Comparison of ENCODE assay signal across 8 cellular contexts in genomic region chr22:36258750-36259619, GRCh38. TPM values are rescaled to one million over a fixed set of nuclear protein-coding genes. Genes with fewer than 3 reads are reported as not detected.
DNase-seq lines count a peak whose midpoint lies in the region; ATAC-seq, FAIRE-seq and TF ChIP-seq lines count a peak whose summit lies in the region.

No MANE protein-coding gene starts in this region.

- no peak for TF ChIP-seq CTCF in astrocyte of the spinal cord (IDR thresholded peaks at IDR 0.05; ENCODE audit: low read depth, low read length)
- TF ChIP-seq CTCF in uterus (IDR thresholded peaks at IDR 0.05) = no peak

- H3K4me3 ChIP-seq in BLaER1 treated with 17β-estradiol and CSF1 and Interleukin-3, amounts not matched to agents 10 nM and 100 nM = no peak overlapping the region
- H3K4me3 ChIP-seq in astrocyte of the spinal cord (ENCODE audit: low read depth, low read length) = no peak overlapping the region
- H3K4me3 ChIP-seq in mesendoderm (ENCODE audit: low read length) = no peak overlapping the region
- no peak overlapping the region for H3K4me3 ChIP-seq in uterus

- no peak overlapping the region for H3K4ac ChIP-seq in mesendoderm (ENCODE audit: low read depth, low read length)

- H2AK5ac ChIP-seq in mesendoderm (ENCODE audit: low read length) = no peak overlapping the region

- H2BK5ac ChIP-seq in mesendoderm (ENCODE audit: low read length) = no peak overlapping the region

- H3K27me3 ChIP-seq in BLaER1 treated with 17β-estradiol and CSF1 and Interleukin-3, amounts not matched to agents 10 nM and 100 nM = no peaks in the 10 kb centered on the region
- no peaks in the 10 kb centered on the region for H3K27me3 ChIP-seq in mesendoderm (ENCODE audit: insufficient read depth, low read length, poor library complexity)
- no peaks in the 10 kb centered on the region for H3K27me3 ChIP-seq in uterus

- H3K4me2 ChIP-seq in BLaER1 treated with 17β-estradiol and CSF1 and Interleukin-3, amounts not matched to agents 10 nM and 100 nM = peak overlapping the region; percentile 71 to 87 (median 81)
- peak overlapping the region; percentile 15 for H3K4me2 ChIP-seq in mesendoderm (ENCODE audit: low read length)

- H2BK120ac ChIP-seq in mesendoderm (ENCODE audit: low read depth, low read length) = no peak overlapping the region

- no peaks in the 10 kb centered on the region for H3K9me3 ChIP-seq in BLaER1 treated with 17β-estradiol and CSF1 and Interleukin-3, amounts not matched to agents 10 nM and 100 nM (replicated peaks in 1 of 11)
- H3K9me3 ChIP-seq in uterus = no peaks in the 10 kb centered on the region

- no peak for FAIRE-seq in RCC 7860 (lab: Jason Lieb, UNC)

- TF ChIP-seq POLR2A in uterus (IDR thresholded peaks at IDR 0.05) = no peak

- intact Hi-C loops in uterus (cut with DNase I; ENCODE audit: low total_unique reads) = no loop called here

- in situ Hi-C loops in KBM-7 (cut with MboI; ENCODE audit: low pct_unique_long_range_greater_than_20kb, low sequenced_read_pairs) (no loop called here), astrocyte of the spinal cord (cut with HindIII; ENCODE audit: low sequenced_read_pairs) (no loop called here)

- H3K79me2 ChIP-seq in mesendoderm (ENCODE audit: control insufficient read depth, insufficient read depth, low read length) = no peaks in the 10 kb centered on the region

- no peaks in the 10 kb centered on the region for H4K20me1 ChIP-seq in BLaER1 treated with 17β-estradiol and CSF1 and Interleukin-3, amounts not matched to agents 10 nM and 100 nM

- peak; percentile 69 for DNase-seq in KBM-7
- DNase-seq in astrocyte of the spinal cord (ENCODE audit: low read depth, low spot score) = peak; percentile 65
- peak; percentile 84 for DNase-seq in mesendoderm
- DNase-seq in uterus = peak; percentile 50 to 73
- DNase-seq in RCC 7860 (ENCODE audit: low spot score) = no peak

- H3K36me3 ChIP-seq in BLaER1 treated with 17β-estradiol and CSF1 and Interleukin-3, amounts not matched to agents 10 nM and 100 nM = no peaks in the 10 kb centered on the region
- H3K36me3 ChIP-seq in mesendoderm (ENCODE audit: control insufficient read depth, insufficient read depth, low read length) = no peaks in the 10 kb centered on the region
- H3K36me3 ChIP-seq in uterus = no peaks in the 10 kb centered on the region

- H4K8ac ChIP-seq in mesendoderm (ENCODE audit: low read depth, low read length) = no peak overlapping the region

- peak overlapping the region; percentile 79 for H3K56ac ChIP-seq in mesendoderm (ENCODE audit: low read length)

- H3K79me1 ChIP-seq in mesendoderm (ENCODE audit: low read length) = no peaks in the 10 kb centered on the region

- no peak overlapping the region for H3K23ac ChIP-seq in mesendoderm (ENCODE audit: low read length)

- H3K27ac ChIP-seq in BLaER1 treated with 17β-estradiol and CSF1 and Interleukin-3, amounts not matched to agents 10 nM and 100 nM = peak overlapping the region in 10 of 11 experiments; percentile 4 to 65 (median 43); a peak in 18 of 22 replicates
- peak overlapping the region; percentile 15 for H3K27ac ChIP-seq in mesendoderm (ENCODE audit: low read depth, low read length)
- H3K27ac ChIP-seq in uterus = peak overlapping the region; percentile 76 to 86

- H3K4me1 ChIP-seq in BLaER1 treated with 17β-estradiol and CSF1 and Interleukin-3, amounts not matched to agents 10 nM and 100 nM = peaks cover 32 to 60% (median 42%) of the 10 kb centered on the region in 10 experiments
- H3K4me1 ChIP-seq in mesendoderm (ENCODE audit: control insufficient read depth, low read depth, low read length) (peaks cover 11% of the 10 kb centered on the region), uterus (peaks cover 18 to 23% of the 10 kb centered on the region in 2 donors)

- no peak overlapping the region for H4K5ac ChIP-seq in mesendoderm (ENCODE audit: low read length)

- H3K18ac ChIP-seq in mesendoderm (ENCODE audit: low read length) = peak overlapping the region; percentile 29

- no peak for ATAC-seq in GM19452 (IDR thresholded peaks at IDR 0.05; ENCODE audit: unreplicated experiment)
- ATAC-seq in HG03135 (IDR thresholded peaks at IDR 0.05; ENCODE audit: unreplicated experiment) = no peak

- peak overlapping the region in 7 of 11 experiments; percentile 2 to 53 (median 16); a peak in 8 of 22 replicates for H3K9ac ChIP-seq in BLaER1 treated with 17β-estradiol and CSF1 and Interleukin-3, amounts not matched to agents 10 nM and 100 nM
- H3K9ac ChIP-seq in mesendoderm (ENCODE audit: low read length) = peak overlapping the region; percentile 50

- no CpG with 5 or more reads among the region's 16 CpGs for WGBS in mesendoderm (ENCODE audit: extremely low coverage, insufficient coverage, low lambda C conversion rate)

- no peak overlapping the region for H2BK15ac ChIP-seq in mesendoderm (replicated peaks; ENCODE audit: low read depth)

RNA-seq across cellular contexts. Expression of gene APOL1, which starts 6.1 kb away (rescaled TPM):
- not detected for polyA plus RNA-seq in mesendoderm (2013, experiment 1 of 2)
- not detected for polyA plus RNA-seq in mesendoderm (2013, experiment 2 of 2)
- total RNA-seq in uterus = 10 to 100 TPM in 3 of 4 donors, 1 to 10 TPM in 1; 9.8 to 89.7 (median 19.9) TPM

RNA-seq across cellular contexts. Expression of gene APOL2, which starts 19.7 kb away (rescaled TPM):
- polyA plus RNA-seq in mesendoderm (2013, experiment 1 of 2) = 3.8 TPM
- 4.1 TPM for polyA plus RNA-seq in mesendoderm (2013, experiment 2 of 2)
- total RNA-seq in uterus = 10 to 100 TPM; 15.6 to 96.2 (median 60.3) TPM

RNA-seq across cellular contexts. Expression of gene APOL4, which starts 57.4 kb away (rescaled TPM):
- polyA plus RNA-seq in mesendoderm (2013, experiment 1 of 2) = 0.01 TPM
- polyA plus RNA-seq in mesendoderm (2013, experiment 2 of 2) = 0.01 TPM
- 10 to 100 TPM in 2 of 4 donors, 1 to 10 TPM in 1, not detected in 1; 1.0 to 35.2 (median 16.9) TPM for total RNA-seq in uterus

Comparison
In these comparisons a context has a peak if more than half of its experiments do, and no peak if none do; other contexts are left out.
1. H3K27ac ChIP-seq: peak in every context shown above with its lines; median percentile 81 in uterus; 43 in BLaER1 treated with 17β-estradiol and CSF1 and Interleukin-3, amounts not matched to agents 10 nM and 100 nM; 15 in mesendoderm.